In the genomic region with DNA sequence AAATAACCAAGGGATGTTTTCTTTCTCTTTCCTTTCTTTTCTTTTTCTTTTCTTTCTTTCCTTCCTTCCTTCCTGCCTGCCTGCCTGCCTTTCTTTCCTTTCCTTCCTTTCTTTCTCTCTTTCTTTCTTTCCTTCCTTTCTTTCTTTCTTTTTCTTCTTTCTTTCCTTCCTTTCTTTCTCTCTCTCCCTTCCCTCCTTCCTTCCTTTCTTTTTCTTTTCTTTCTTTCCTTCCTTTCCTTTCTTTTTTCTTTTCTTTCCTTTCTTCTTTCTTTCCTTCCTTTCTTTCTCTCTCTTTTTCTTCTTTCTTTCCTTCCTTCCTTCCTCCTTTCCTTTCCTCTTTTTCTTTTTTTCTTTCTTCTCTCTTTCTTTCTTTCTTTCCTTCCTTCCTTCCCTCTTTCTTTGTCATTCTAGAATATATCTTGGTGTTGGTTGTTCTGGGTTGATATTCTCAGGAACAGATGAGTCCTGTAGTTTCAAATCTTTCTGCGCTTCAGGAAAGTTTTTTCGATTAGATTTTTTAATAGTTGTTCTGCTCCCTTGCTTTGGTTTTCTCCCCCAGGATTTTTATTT, we compare ENCODE assay signal across 22 cellular contexts.
A peak's percentile ranks its signal among the peaks of the same experiment; 100 is the strongest.
DNase-seq lines count a peak whose midpoint lies in the region; ATAC-seq, FAIRE-seq and TF ChIP-seq lines count a peak whose summit lies in the region.
"Had no signal": no experiment of that assay in that cellular context is flagged by ENCODE, and none has a peak within 500 bp of the region (broad histone marks: within the 10 kb centered on the region; RNA-seq: fewer than 3 reads in every experiment).

No MANE protein-coding gene starts in this region.

- ATAC-seq in activated T-cell treated with anti-CD3 and anti-CD28 coated beads, Interleukin-2, amount 50 U/mL, for 72 hours (replicated peaks in 1 of 2), result no peak
- no peak for ATAC-seq in K562
- ATAC-seq: A549, HCT116 had no signal

- BruUV-seq in K562 (replicated peaks; lab: Mats Ljungman, UMichigan) (no TSS peak), Calu3 (replicated peaks; lab: Mats Ljungman, UMichigan) (no TSS peak)

- POLR2A ChIA-PET in HEK293 (lab: Yijun Ruan, JAX), result no interaction called here
- POLR2A ChIA-PET in K562 (lab: Yijun Ruan, JAX), result no interaction called here

- CTCF ChIA-PET in HEK293 (lab: Yijun Ruan, JAX), result interaction anchor here (0.9 kb wide), 1 partner anchor 99 kb away, joined by 3 read pairs; no protein-coding TSS in a partner anchor
- CTCF ChIA-PET in K562 (lab: Yijun Ruan, JAX; ENCODE audit: low intra/inter-chr PET ratio), result no interaction called here
- CTCF ChIA-PET in Calu3 (lab: Charles Lee), result no interaction called here

- peak overlapping the region; percentile 36 for H3K27ac Mint-ChIP-seq in activated T-cell treated with anti-CD3 and anti-CD28 coated beads, Interleukin-2, amount 50 U/mL, for 72 hours
- H3K27ac Mint-ChIP-seq in CD14-positive monocyte (peak overlapping the region in 1 of 7 donors; percentile 34), Calu3 (ENCODE audit: unreplicated experiment) (no peak overlapping the region)
- H3K27ac Mint-ChIP-seq: CD4-positive, alpha-beta T cell; HFFc6 had no signal

- no peaks in the 10 kb centered on the region for H3K27me3 Mint-ChIP-seq in activated T-cell treated with anti-CD3 and anti-CD28 coated beads, Interleukin-2, amount 50 U/mL, for 72 hours (ENCODE audit: low read depth)
- H3K27me3 Mint-ChIP-seq in CD14-positive monocyte (ENCODE audit: low read depth in 3 of 3) (peaks cover 0 to 5% (median 3%) of the 10 kb centered on the region in 3 donors), Calu3 (ENCODE audit: unreplicated experiment) (peaks cover 15% of the 10 kb centered on the region)
- H3K27me3 Mint-ChIP-seq: CD4-positive, alpha-beta T cell had no signal

- WGBS in K562 (ENCODE audit: insufficient coverage, low coverage, missing lambda C conversion rate), result 0% methylated on average over 2 of the region's 2 CpGs

- TF ChIP-seq POLR2A in K562 (conservative IDR thresholded peaks at IDR 0.05), result no peak

- H3K36me3 ChIP-seq in HEK293 (ENCODE audit: control insufficient read depth in 2 of 2, insufficient read depth in 1 of 2, low read length in 2 of 2) (no peaks in the 10 kb centered on the region), K562 (ENCODE audit: control insufficient read depth, insufficient read depth, low read length) (no peaks in the 10 kb centered on the region), WERI-Rb-1 (no peaks in the 10 kb centered on the region)
- H3K36me3 ChIP-seq: BLaER1 had no signal

- no peak for TF ChIP-seq EP300 in K562 (IDR thresholded peaks at IDR 0.05; ENCODE audit: low read length)

- H3K36me3 Mint-ChIP-seq in activated T-cell treated with anti-CD3 and anti-CD28 coated beads, Interleukin-2, amount 50 U/mL, for 72 hours (ENCODE audit: insufficient read depth in 2 of 2), result no peaks in the 10 kb centered on the region
- H3K36me3 Mint-ChIP-seq in CD14-positive monocyte, result no peaks in the 10 kb centered on the region
- H3K36me3 Mint-ChIP-seq in Calu3 (ENCODE audit: insufficient read depth, unreplicated experiment), result no peaks in the 10 kb centered on the region

- H3K27me3 ChIP-seq in K562 (ENCODE audit: control insufficient read depth in 2 of 2, insufficient read depth in 2 of 2, low read length in 2 of 2) (no peaks in the 10 kb centered on the region), WERI-Rb-1 (ENCODE audit: insufficient read depth, low read depth, severe bottlenecking) (no peaks in the 10 kb centered on the region)
- H3K27me3 ChIP-seq: BLaER1 had no signal

- H3K9me3 ChIP-seq in HEK293 (ENCODE audit: control insufficient read depth, insufficient read depth, low read depth, low read length) (no peaks in the 10 kb centered on the region), K562 (replicated peaks; ENCODE audit: control insufficient read depth, insufficient read depth, low read depth, low read length) (no peaks in the 10 kb centered on the region), WERI-Rb-1 (ENCODE audit: severe bottlenecking) (no peaks in the 10 kb centered on the region)

- peak; percentile 14 for TF ChIP-seq CTCF in CD14-positive monocyte (IDR thresholded peaks at IDR 0.05)
- TF ChIP-seq CTCF in HEK293 (tag by site-specific recombination; IDR thresholded peaks at IDR 0.05), result no peak
- TF ChIP-seq CTCF in K562 (IDR thresholded peaks at IDR 0.05 in 2 of 3, conservative IDR thresholded peaks at IDR 0.05 in 1 of 3; ENCODE audit: insufficient read depth in 2 of 3, low read depth in 1 of 3, low read length in 3 of 3), result no peak
- TF ChIP-seq CTCF in Calu3 (IDR thresholded peaks at IDR 0.05; ENCODE audit: unreplicated experiment), result no peak
- TF ChIP-seq CTCF in GM20000 (IDR thresholded peaks at IDR 0.05; ENCODE audit: extremely low read depth, missing control alignments), result no peak
- no peak for TF ChIP-seq CTCF in WERI-Rb-1 (IDR thresholded peaks at IDR 0.05; ENCODE audit: low read depth, low read length)

- no peak for FAIRE-seq in K562 (lab: Jason Lieb, UNC)
- FAIRE-seq: A549, GM12892 had no signal

- intact Hi-C loops in CD14-positive monocyte (cut with micrococcal nuclease), result no loop called here
- intact Hi-C loops in K562 (cut with micrococcal nuclease), result loop anchor here (5.0 kb wide), 1 partner anchor 100 kb away; no protein-coding TSS in a partner anchor
- intact Hi-C loops in Calu3 (cut with micrococcal nuclease; ENCODE audit: unreplicated experiment), result no loop called here

- H3K4me1 ChIP-seq in HEK293 (ENCODE audit: control insufficient read depth, insufficient read depth, low read length) (no peaks in the 10 kb centered on the region), K562 (replicated peaks in 1 of 2; ENCODE audit: control insufficient read depth in 2 of 2, insufficient read depth in 2 of 2, low read length in 2 of 2) (no peaks in the 10 kb centered on the region)
- H3K4me1 ChIP-seq: A549, BLaER1 had no signal

- H3K9me1 ChIP-seq in K562 (ENCODE audit: control insufficient read depth, insufficient read depth, low read length), result no peaks in the 10 kb centered on the region

- no peaks in the 10 kb centered on the region for H3K79me2 ChIP-seq in K562 (ENCODE audit: control insufficient read depth, insufficient read depth, low read length)

- H2AFZ ChIP-seq in K562 (ENCODE audit: low read depth, low read length), result no peak overlapping the region
- H2AFZ ChIP-seq: GM23248 had no signal

- H3K27ac ChIP-seq in HEK293 (ENCODE audit: extremely low read depth, low read depth, low read length) (no peak overlapping the region), K562 (ENCODE audit: extremely low read depth, low read depth, low read length) (no peak overlapping the region), WERI-Rb-1 (no peak overlapping the region)
- H3K27ac ChIP-seq: A549, BLaER1, C4-2B, GM23248 had no signal

- H3K4me3 Mint-ChIP-seq in activated T-cell treated with anti-CD3 and anti-CD28 coated beads, Interleukin-2, amount 50 U/mL, for 72 hours, result no peak overlapping the region
- no peak overlapping the region for H3K4me3 Mint-ChIP-seq in CD14-positive monocyte
- no peak overlapping the region for H3K4me3 Mint-ChIP-seq in Calu3 (ENCODE audit: low read depth, unreplicated experiment)
- H3K4me3 Mint-ChIP-seq: CD4-positive, alpha-beta T cell; H9; HFFc6 had no signal

- H4K20me1 ChIP-seq in K562 (replicated peaks; ENCODE audit: control insufficient read depth, insufficient read depth, low read length), result no peaks in the 10 kb centered on the region
- H4K20me1 ChIP-seq: BLaER1 had no signal

- TF ChIP-seq RAD21 in K562 (CRISPR knock-in tag; conservative IDR thresholded peaks at IDR 0.05 in 1 of 2, IDR thresholded peaks at IDR 0.05 in 1 of 2), result no peak

- DNase-seq in activated T-cell treated with anti-CD3 and anti-CD28 coated beads, Interleukin-2, amount 50 U/mL, for 72 hours, result no peak
- DNase-seq in activated T-cell treated with anti-CD3 and anti-CD28 coated beads, Interleukin-2, amount 50 U/mL, for 1 hour, result no peak
- DNase-seq in CD14-positive monocyte (ENCODE audit: low spot score) (no peak), K562 (ENCODE audit: extremely low read depth in 1 of 4, low spot score in 3 of 4) (no peak), Calu3 (no peak), GM20000 (ENCODE audit: low spot score) (no peak), WERI-Rb-1 (no peak)
- DNase-seq: 8988T; ACHN; CD4-positive, alpha-beta T cell; COR-L47; DMS153; DND-41; GM23248; H9; HFFc6 had no signal

- no peak overlapping the region for H3K4me2 ChIP-seq in K562 (ENCODE audit: insufficient read depth, low read length)
- H3K4me2 ChIP-seq: A549, BLaER1 had no signal

- in situ Hi-C loops in K562 (cut with MboI), result no loop called here

- peaks cover 0 to 2% of the 10 kb centered on the region in 2 donors for H3K9me3 Mint-ChIP-seq in activated T-cell treated with anti-CD3 and anti-CD28 coated beads, Interleukin-2, amount 50 U/mL, for 72 hours
- H3K9me3 Mint-ChIP-seq in CD14-positive monocyte (peaks cover 0 to 5% (median 3%) of the 10 kb centered on the region in 7 donors), Calu3 (ENCODE audit: low read depth, unreplicated experiment) (no peaks in the 10 kb centered on the region)
- H3K9me3 Mint-ChIP-seq: H9, HFFc6 had no signal

- H3K9ac ChIP-seq in K562 (ENCODE audit: insufficient read depth in 1 of 2, low read depth in 2 of 2, low read length in 2 of 2), result no peak overlapping the region
- H3K9ac ChIP-seq: BLaER1, GM23248 had no signal

- H3K4me3 ChIP-seq in HEK293 (ENCODE audit: low read depth, low read length), result no peak overlapping the region
- no peak overlapping the region for H3K4me3 ChIP-seq in K562
- H3K4me3 ChIP-seq in WERI-Rb-1 (ENCODE audit: low read depth, low read length), result no peak overlapping the region
- H3K4me3 ChIP-seq: A549, BLaER1, GM23248 had no signal

- H3K4me1 Mint-ChIP-seq in activated T-cell treated with anti-CD3 and anti-CD28 coated beads, Interleukin-2, amount 50 U/mL, for 72 hours (ENCODE audit: low read depth), result no peaks in the 10 kb centered on the region
- H3K4me1 Mint-ChIP-seq in CD14-positive monocyte, result no peaks in the 10 kb centered on the region
- H3K4me1 Mint-ChIP-seq in Calu3 (ENCODE audit: low read depth, unreplicated experiment), result no peaks in the 10 kb centered on the region
- H3K4me1 Mint-ChIP-seq: H9 had no signal

TF ChIP-seq in HEK293, 187 proteins besides CTCF, POLR2A, EP300 and RAD21:
- TF ChIP-seq ZNF777 (tag by site-specific recombination; IDR thresholded peaks at IDR 0.05; ENCODE audit: borderline replicate concordance) (no peak), PRDM1 (tag by site-specific recombination; IDR thresholded peaks at IDR 0.05) (peak; percentile 83), SP3 (tag by site-specific recombination; IDR thresholded peaks at IDR 0.05) (no peak), ZNF366 (tag by site-specific recombination; conservative IDR thresholded peaks at IDR 0.05) (peak; percentile 95)
